Comparison of ENCODE assay signal across 14 cellular contexts in genomic region chr5:174378116-174378874, GRCh38.
DNase-seq lines count a peak whose midpoint lies in the region; TF ChIP-seq lines count a peak whose summit lies in the region.
"Had no signal": no experiment of that assay in that cellular context is flagged by ENCODE, and none has a peak within 500 bp of the region (broad histone marks: within the 10 kb centered on the region; RNA-seq: fewer than 3 reads in every experiment).

No MANE protein-coding gene starts in this region.

- intact Hi-C loops in activated CD4-positive, alpha-beta memory T cell treated with anti-CD3 and anti-CD28 coated beads for 36 hours (cut with micrococcal nuclease): no loop called here

- H3K27ac Mint-ChIP-seq in type B pancreatic cell: peak overlapping the region; percentile 61
- no peak overlapping the region for H3K27ac Mint-ChIP-seq in activated CD4-positive, alpha-beta memory T cell treated with anti-CD3 and anti-CD28 coated beads for 36 hours
- H3K27ac Mint-ChIP-seq: CD8-positive, alpha-beta memory T cell; IgD-negative memory B cell had no signal

- no peaks in the 10 kb centered on the region for H3K36me3 Mint-ChIP-seq in type B pancreatic cell
- no peaks in the 10 kb centered on the region for H3K36me3 Mint-ChIP-seq in activated CD4-positive, alpha-beta memory T cell treated with anti-CD3 and anti-CD28 coated beads for 36 hours
- H3K36me3 Mint-ChIP-seq: CD8-positive, alpha-beta memory T cell had no signal

- no peaks in the 10 kb centered on the region for H3K9me3 Mint-ChIP-seq in type B pancreatic cell
- no peaks in the 10 kb centered on the region for H3K9me3 Mint-ChIP-seq in activated CD4-positive, alpha-beta memory T cell treated with anti-CD3 and anti-CD28 coated beads for 36 hours
- H3K9me3 Mint-ChIP-seq: CD8-positive, alpha-beta memory T cell had no signal

- H3K27me3 Mint-ChIP-seq in type B pancreatic cell: peaks cover 14% of the 10 kb centered on the region
- no peaks in the 10 kb centered on the region for H3K27me3 Mint-ChIP-seq in activated CD4-positive, alpha-beta memory T cell treated with anti-CD3 and anti-CD28 coated beads for 36 hours
- H3K27me3 Mint-ChIP-seq: IgD-negative memory B cell had no signal

- CTCF ChIA-PET in HEK293T (lab: Yijun Ruan, JAX): no interaction called here
- CTCF ChIA-PET in activated CD4-positive, alpha-beta memory T cell treated with anti-CD3 and anti-CD28 coated beads for 36 hours (lab: Charles Lee): no interaction called here

- DNase-seq in HEK293T (ENCODE audit: extremely low spot score) (no peak), SW480 (ENCODE audit: low spot score) (peak; percentile 55), islet precursor cell (peak; percentile 50), type B pancreatic cell (ENCODE audit: extremely low spot score, unreplicated experiment) (no peak), NCI-H2227 treated with DMSO at 0.1 percent for 48 hours (lab: John Stamatoyannopoulos, UW) (no peak), NCI-H1105 (lab: John Stamatoyannopoulos, UW) (no peak)
- no peak for DNase-seq in activated CD4-positive, alpha-beta memory T cell treated with anti-CD3 and anti-CD28 coated beads for 36 hours
- DNase-seq: 8988T; AML-193; Calu3; CD8-positive, alpha-beta memory T cell; DMS 273 treated with DMSO at 0.1 percent for 48 hours; HCEC 1CT had no signal

- POLR2A ChIA-PET in HEK293T (lab: Yijun Ruan, JAX): interaction anchor here (0.5 kb wide), 1 partner anchor 35 kb away, joined by 4 read pairs; no protein-coding TSS in a partner anchor
- POLR2A ChIA-PET in activated CD4-positive, alpha-beta memory T cell treated with anti-CD3 and anti-CD28 coated beads for 36 hours (lab: Charles Lee): no interaction called here

- H3K4me3 Mint-ChIP-seq in type B pancreatic cell: no peak overlapping the region
- no peak overlapping the region for H3K4me3 Mint-ChIP-seq in activated CD4-positive, alpha-beta memory T cell treated with anti-CD3 and anti-CD28 coated beads for 36 hours
- H3K4me3 Mint-ChIP-seq: CD8-positive, alpha-beta memory T cell; IgD-negative memory B cell had no signal

- peaks cover 8% of the 10 kb centered on the region for H3K4me1 Mint-ChIP-seq in type B pancreatic cell (ENCODE audit: unreplicated experiment)
- H3K4me1 Mint-ChIP-seq in activated CD4-positive, alpha-beta memory T cell treated with anti-CD3 and anti-CD28 coated beads for 36 hours (ENCODE audit: low read depth): no peaks in the 10 kb centered on the region
- H3K4me1 Mint-ChIP-seq: CD8-positive, alpha-beta memory T cell; IgD-negative memory B cell had no signal

- no peak for TF ChIP-seq CTCF in type B pancreatic cell (conservative IDR thresholded peaks at IDR 0.05)

TF ChIP-seq in HEK293T, 16 proteins besides CTCF, POLR2A, EP300 and RAD21:
- TF ChIP-seq PKNOX1 (IDR thresholded peaks at IDR 0.05) (peak; percentile 37; the same call in 1 of the 2 replicates), ZNF384 (IDR thresholded peaks at IDR 0.05) (no peak)

Comparison
In these comparisons a context has a peak if more than half of its experiments do, and no peak if none do; other contexts are left out.
1. DNase-seq: peak in SW480 (single experiment) and islet precursor cell (single experiment); none in HEK293T (single experiment), type B pancreatic cell (single experiment), NCI-H2227 treated with DMSO at 0.1 percent for 48 hours (single experiment), activated CD4-positive, alpha-beta memory T cell treated with anti-CD3 and anti-CD28 coated beads for 36 hours (single experiment) and NCI-H1105 (single experiment).